In the genomic region with DNA sequence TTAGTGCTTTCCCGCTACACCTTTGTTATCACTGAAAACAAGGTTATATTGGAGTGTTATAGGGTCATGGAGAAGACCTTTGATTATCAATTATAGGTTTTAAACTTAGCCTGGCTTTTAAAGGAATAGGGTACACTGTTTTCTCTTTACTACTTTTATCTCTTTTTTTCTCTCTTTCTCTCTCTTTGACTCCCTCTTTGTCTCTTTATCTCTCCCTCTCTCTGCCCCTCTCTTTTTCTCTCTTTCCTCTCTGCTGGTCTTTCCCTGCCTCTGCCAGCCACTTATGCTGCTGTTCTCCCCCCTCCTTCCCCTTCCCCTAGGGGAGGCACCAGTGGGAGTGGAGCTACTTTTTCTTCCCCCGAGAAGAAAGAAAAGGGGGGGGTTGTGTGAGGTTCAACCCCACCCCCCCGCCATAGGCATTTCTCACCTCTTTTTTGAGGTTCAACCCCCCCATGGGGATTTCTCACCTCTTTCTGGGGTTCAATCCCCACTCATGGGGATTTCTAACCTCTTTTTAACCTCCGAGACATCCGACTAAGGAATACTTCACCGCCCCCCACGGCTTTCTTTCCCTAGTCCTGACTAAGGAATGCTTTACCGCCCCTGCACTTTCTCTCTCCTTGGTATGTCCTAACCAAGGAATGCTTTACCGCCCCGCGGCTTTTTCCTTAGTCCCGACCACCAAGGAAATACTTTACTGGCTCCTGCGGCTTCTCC, we compare ENCODE assay signal across 10 cellular contexts. TPM values are rescaled to one million over a fixed set of nuclear protein-coding genes. Genes with fewer than 3 reads are reported as not detected.
DNase-seq lines count a peak whose midpoint lies in the region; ATAC-seq, FAIRE-seq and TF ChIP-seq lines count a peak whose summit lies in the region.
"Had no signal": no experiment of that assay in that cellular context is flagged by ENCODE, and none has a peak within 500 bp of the region (broad histone marks: within the 10 kb centered on the region; RNA-seq: fewer than 3 reads in every experiment).

No MANE protein-coding gene starts in this region.

- ATAC-seq in HG03095 (IDR thresholded peaks at IDR 0.05; ENCODE audit: unreplicated experiment) (no peak), GM19035 (IDR thresholded peaks at IDR 0.05; ENCODE audit: unreplicated experiment) (no peak)

- H3K27ac ChIP-seq in OCI-LY3 (ENCODE audit: low read length), result no peak overlapping the region
- H3K27ac ChIP-seq: WERI-Rb-1 had no signal

- FAIRE-seq in GM19239 (lab: Jason Lieb, UNC), result no peak

- no peak overlapping the region for H3K9ac ChIP-seq in OCI-LY3 (ENCODE audit: low read length)

- H3K4me3 Mint-ChIP-seq in endothelial cell (ENCODE audit: unreplicated experiment), result no peak overlapping the region
- H3K4me3 Mint-ChIP-seq in neural crest cell, result peak overlapping the region; percentile 80
- H3K4me3 Mint-ChIP-seq: memory B cell had no signal

- no peak overlapping the region for H2AFZ ChIP-seq in OCI-LY3 (ENCODE audit: low read depth, low read length)

- H3K27me3 Mint-ChIP-seq in endothelial cell (ENCODE audit: unreplicated experiment) (no peaks in the 10 kb centered on the region), neural crest cell (ENCODE audit: low read depth) (peaks cover 26% of the 10 kb centered on the region)

- H3K27ac Mint-ChIP-seq in endothelial cell (ENCODE audit: unreplicated experiment) (peak overlapping the region; percentile 18), neural crest cell (ENCODE audit: unreplicated experiment) (no peak overlapping the region)
- H3K27ac Mint-ChIP-seq: memory B cell had no signal

- H3K4me3 ChIP-seq in AG10803 (ENCODE audit: low read length), result peak overlapping the region; percentile 46
- H3K4me3 ChIP-seq in OCI-LY3 (ENCODE audit: low read length), result no peak overlapping the region

- H3K79me2 ChIP-seq in OCI-LY3 (ENCODE audit: low read length), result no peaks in the 10 kb centered on the region

- no peaks in the 10 kb centered on the region for H3K27me3 ChIP-seq in OCI-LY3 (ENCODE audit: low read depth, low read length)

- H3K4me1 Mint-ChIP-seq in endothelial cell (ENCODE audit: unreplicated experiment) (peaks cover 5% of the 10 kb centered on the region), neural crest cell (peaks cover 19% of the 10 kb centered on the region)
- H3K4me1 Mint-ChIP-seq: memory B cell had no signal

- H3K9me3 ChIP-seq in OCI-LY3 (ENCODE audit: insufficient read depth, low read length), result no peaks in the 10 kb centered on the region

- H3K4me2 ChIP-seq in OCI-LY3 (ENCODE audit: low read length), result peak overlapping the region; percentile 22; the same call in 1 of the 2 replicates

- H3K9me3 Mint-ChIP-seq in endothelial cell (ENCODE audit: unreplicated experiment), result peaks cover 11% of the 10 kb centered on the region
- no peaks in the 10 kb centered on the region for H3K9me3 Mint-ChIP-seq in neural crest cell

- H3K4me1 ChIP-seq in OCI-LY3 (ENCODE audit: low read length), result peaks cover 4% of the 10 kb centered on the region; the same call in 1 of the 2 replicates

- DNase-seq in AG10803 (ENCODE audit: low read depth) (peak; percentile 75), endothelial cell (ENCODE audit: low spot score) (peak; percentile 19), neural crest cell (ENCODE audit: low read depth, low spot score) (peak; percentile 44), NOMO-1 treated with DMSO at 0.1 percent for 48 hours (lab: John Stamatoyannopoulos, UW; ENCODE audit: unreplicated experiment) (no peak), GM19239 (ENCODE audit: insufficient read length, low spot score) (no peak)

- no peaks in the 10 kb centered on the region for H3K36me3 ChIP-seq in OCI-LY3 (replicated peaks; ENCODE audit: low read depth, low read length)
- H3K36me3 ChIP-seq: WERI-Rb-1 had no signal

- H3K36me3 Mint-ChIP-seq in endothelial cell (ENCODE audit: low read depth, unreplicated experiment) (peaks cover 10% of the 10 kb centered on the region), neural crest cell (ENCODE audit: low read depth) (no peaks in the 10 kb centered on the region)

- TF ChIP-seq CTCF in AG10803 (conservative IDR thresholded peaks at IDR 0.05; ENCODE audit: low read length) (no peak), OCI-LY3 (IDR thresholded peaks at IDR 0.05; ENCODE audit: low read depth, low read length) (no peak), endothelial cell (IDR thresholded peaks at IDR 0.05; ENCODE audit: unreplicated experiment) (no peak), neural crest cell (conservative IDR thresholded peaks at IDR 0.05) (no peak)

- no peaks in the 10 kb centered on the region for H4K20me1 ChIP-seq in OCI-LY3 (ENCODE audit: insufficient read depth, low read length)

RNA-seq across cellular contexts. Expression of gene ZBTB8B, which starts 17.2 kb away (rescaled TPM):
- total RNA-seq in endothelial cell (ENCODE audit: unreplicated experiment), result 0.92 TPM
- total RNA-seq in neural crest cell, result 3.1 and 3.3 TPM in 2 replicates

RNA-seq across cellular contexts. Expression of gene BSDC1, which starts 53.4 kb away (rescaled TPM):
- total RNA-seq in endothelial cell (ENCODE audit: unreplicated experiment), result 79.0 TPM
- 38.6 and 41.5 TPM in 2 replicates for total RNA-seq in neural crest cell

Comparison
In these comparisons a context has a peak if more than half of its experiments do, and no peak if none do; other contexts are left out.
1. DNase-seq: peak in AG10803 (single experiment), endothelial cell (single experiment) and neural crest cell (single experiment); none in NOMO-1 treated with DMSO at 0.1 percent for 48 hours (single experiment) and GM19239 (single experiment).